In the genomic region with DNA sequence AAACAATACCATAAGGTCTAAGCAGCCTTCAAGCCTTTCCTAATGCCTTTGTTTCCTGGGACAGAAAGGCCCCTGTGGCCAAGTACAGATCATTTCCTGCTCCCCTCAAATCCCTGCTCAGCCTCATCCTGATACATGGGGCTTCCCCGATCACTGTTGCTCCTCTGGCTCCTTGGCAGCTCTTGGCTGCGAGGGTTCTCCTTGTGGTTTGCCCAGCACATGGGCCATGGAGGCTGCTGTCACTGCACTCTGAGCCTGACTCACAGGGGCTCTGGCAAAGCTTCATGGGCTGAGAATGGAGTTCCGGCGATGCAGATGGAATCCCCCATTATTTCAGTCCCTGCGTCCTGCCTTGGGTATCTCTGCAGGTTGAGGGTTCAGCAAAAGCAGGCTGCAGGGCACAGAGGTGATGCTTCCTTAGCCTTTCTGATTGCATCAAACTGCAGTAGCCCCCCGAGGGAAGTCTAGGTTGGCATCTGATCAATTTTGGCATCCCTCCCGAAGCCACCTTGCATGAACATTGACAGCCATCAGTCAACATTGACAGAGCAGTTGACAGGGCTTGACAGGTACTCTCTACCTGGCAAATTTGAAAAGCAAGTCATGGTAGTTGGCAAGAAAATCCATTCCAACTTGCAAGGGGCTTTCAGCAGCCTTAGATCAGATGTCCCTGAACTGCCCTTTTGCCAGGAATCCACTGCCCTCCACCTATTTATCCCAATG, we compare ENCODE assay signal across 20 cellular contexts.
DNase-seq lines count a peak whose midpoint lies in the region; ATAC-seq and TF ChIP-seq lines count a peak whose summit lies in the region.
"Had no signal": no experiment of that assay in that cellular context is flagged by ENCODE, and none has a peak within 500 bp of the region (broad histone marks: within the 10 kb centered on the region; RNA-seq: fewer than 3 reads in every experiment).

No MANE protein-coding gene starts in this region.

- peak overlapping the region; percentile 33 for H3K27ac Mint-ChIP-seq in glutamatergic neuron (ENCODE audit: unreplicated experiment)
- H3K27ac Mint-ChIP-seq in neural progenitor cell: no peak overlapping the region
- H3K27ac Mint-ChIP-seq: CD4-positive, alpha-beta memory T cell; H9; HFFc6 had no signal

- CTCF ChIA-PET in mammary epithelial cell (lab: Charles Lee; ENCODE audit: low non-redundant PET): no interaction called here

- H3K4me3 ChIP-seq in neural progenitor cell: no peak overlapping the region
- H3K4me3 ChIP-seq in mammary epithelial cell (replicated peaks in 1 of 3; ENCODE audit: insufficient read depth in 1 of 3, low read depth in 2 of 3, low read length in 3 of 3): no peak overlapping the region
- H3K4me3 ChIP-seq: BLaER1 treated with 17β-estradiol and CSF1 and Interleukin-3, amounts not matched to agents 10 nM and 100 nM had no signal

- peak; percentile 55 for DNase-seq in AG20443 (ENCODE audit: low spot score)
- peak; percentile 44 for DNase-seq in M059J (ENCODE audit: low read depth)
- no peak for DNase-seq in glutamatergic neuron
- DNase-seq in neural progenitor cell (ENCODE audit: low spot score): peak; percentile 29
- no peak for DNase-seq in SHP77 (lab: John Stamatoyannopoulos, UW)
- no peak for DNase-seq in mammary epithelial cell
- DNase-seq: CD4-positive, alpha-beta memory T cell; DMS153; GDM1; H9; HFFc6; NCI-H1092; NCI-H1436; NCI-H187 treated with DMSO at 0.1 percent for 48 hours; NCI-H2107; NCI-H446 treated with DMSO at 0.1 percent for 48 hours; NCI-H526 treated with DMSO at 0.1 percent for 48 hours; Right ventricle myocardium superior had no signal

- H3K9ac ChIP-seq in neural progenitor cell (no peak overlapping the region), mammary epithelial cell (ENCODE audit: insufficient read depth, low read length) (no peak overlapping the region)
- H3K9ac ChIP-seq: BLaER1 treated with 17β-estradiol and CSF1 and Interleukin-3, amounts not matched to agents 10 nM and 100 nM had no signal

- ATAC-seq in GM21825 (IDR thresholded peaks at IDR 0.05; ENCODE audit: unreplicated experiment): no peak

- no peaks in the 10 kb centered on the region for H3F3A ChIP-seq in neural progenitor cell (ENCODE audit: low read depth)

- 67% methylated on average over 6 of the region's 7 CpGs for WGBS in mammary epithelial cell (ENCODE audit: low coverage, missing lambda C conversion rate)

- intact Hi-C loops in mammary epithelial cell (cut with micrococcal nuclease): no loop called here

- H3K4me2 ChIP-seq in neural progenitor cell: no peak overlapping the region
- no peak overlapping the region for H3K4me2 ChIP-seq in mammary epithelial cell (ENCODE audit: insufficient read depth, low read depth, low read length)
- H3K4me2 ChIP-seq: BLaER1 treated with 17β-estradiol and CSF1 and Interleukin-3, amounts not matched to agents 10 nM and 100 nM had no signal

- no peak for TF ChIP-seq CTCF in glutamatergic neuron (IDR thresholded peaks at IDR 0.05; ENCODE audit: partially characterized antibody, unreplicated experiment)
- TF ChIP-seq CTCF in neural progenitor cell (IDR thresholded peaks at IDR 0.05): no peak
- TF ChIP-seq CTCF in mammary epithelial cell (conservative IDR thresholded peaks at IDR 0.05 in 1 of 2, IDR thresholded peaks at IDR 0.05 in 1 of 2; ENCODE audit: extremely low read depth in 1 of 2, insufficient read depth in 1 of 2, low read depth in 1 of 2, low read length in 2 of 2): no peak

- H3K9me3 Mint-ChIP-seq in glutamatergic neuron (ENCODE audit: unreplicated experiment) (peaks cover 21% of the 10 kb centered on the region), neural progenitor cell (no peaks in the 10 kb centered on the region)
- H3K9me3 Mint-ChIP-seq: HFFc6 had no signal

- H3K4me1 ChIP-seq in neural progenitor cell (peaks cover 6% of the 10 kb centered on the region), mammary epithelial cell (ENCODE audit: insufficient read depth, low read length) (no peaks in the 10 kb centered on the region)
- H3K4me1 ChIP-seq: BLaER1 treated with 17β-estradiol and CSF1 and Interleukin-3, amounts not matched to agents 10 nM and 100 nM had no signal

- no peak overlapping the region for H3K4me3 Mint-ChIP-seq in glutamatergic neuron (ENCODE audit: unreplicated experiment)
- H3K4me3 Mint-ChIP-seq in neural progenitor cell: no peak overlapping the region
- H3K4me3 Mint-ChIP-seq: CD4-positive, alpha-beta memory T cell; H9; HFFc6 had no signal

- H3K27ac ChIP-seq in neural progenitor cell: no peak overlapping the region
- no peak overlapping the region for H3K27ac ChIP-seq in mammary epithelial cell (ENCODE audit: insufficient read depth, low read depth, low read length)
- H3K27ac ChIP-seq: BLaER1 treated with 17β-estradiol and CSF1 and Interleukin-3, amounts not matched to agents 10 nM and 100 nM had no signal

- H3K9me3 ChIP-seq in neural progenitor cell (ENCODE audit: low read depth) (no peaks in the 10 kb centered on the region), mammary epithelial cell (replicated peaks; ENCODE audit: insufficient read depth, low read length) (no peaks in the 10 kb centered on the region)

- H3K79me2 ChIP-seq in neural progenitor cell (ENCODE audit: low read depth) (no peaks in the 10 kb centered on the region), mammary epithelial cell (ENCODE audit: insufficient read depth, low read length) (no peaks in the 10 kb centered on the region)

- H4K20me1 ChIP-seq in neural progenitor cell (ENCODE audit: low read depth): no peaks in the 10 kb centered on the region
- no peaks in the 10 kb centered on the region for H4K20me1 ChIP-seq in mammary epithelial cell (ENCODE audit: insufficient read depth, low read length)
- H4K20me1 ChIP-seq: BLaER1 treated with 17β-estradiol and CSF1 and Interleukin-3, amounts not matched to agents 10 nM and 100 nM had no signal

- BruUV-seq in mammary epithelial cell (replicated peaks; lab: Mats Ljungman, UMichigan): no TSS peak

- dilution Hi-C loops in mammary epithelial cell (cut with HindIII; ENCODE audit: low sequenced_read_pairs): no loop called here

- H3K4me1 Mint-ChIP-seq in glutamatergic neuron (ENCODE audit: low read depth, unreplicated experiment) (peaks cover 18% of the 10 kb centered on the region), neural progenitor cell (peaks cover 18% of the 10 kb centered on the region)
- H3K4me1 Mint-ChIP-seq: CD4-positive, alpha-beta memory T cell had no signal

- in situ Hi-C loops in mammary epithelial cell (cut with MboI; ENCODE audit: low sequenced_read_pairs in 2 of 2): no loop called here

- H2AFZ ChIP-seq in neural progenitor cell (replicated peaks) (no peak overlapping the region), mammary epithelial cell (ENCODE audit: low read depth, low read length) (no peak overlapping the region)

- no peaks in the 10 kb centered on the region for H3K27me3 ChIP-seq in neural progenitor cell
- no peaks in the 10 kb centered on the region for H3K27me3 ChIP-seq in mammary epithelial cell (ENCODE audit: insufficient read depth, low read length)
- H3K27me3 ChIP-seq: BLaER1 treated with 17β-estradiol and CSF1 and Interleukin-3, amounts not matched to agents 10 nM and 100 nM had no signal

- peaks cover 16% of the 10 kb centered on the region for H3K36me3 Mint-ChIP-seq in glutamatergic neuron (ENCODE audit: unreplicated experiment)
- H3K36me3 Mint-ChIP-seq in neural progenitor cell: no peaks in the 10 kb centered on the region
- H3K36me3 Mint-ChIP-seq: CD4-positive, alpha-beta memory T cell had no signal

- H3K36me3 ChIP-seq in neural progenitor cell: no peaks in the 10 kb centered on the region
- H3K36me3 ChIP-seq in mammary epithelial cell (ENCODE audit: insufficient read depth, low read length): no peaks in the 10 kb centered on the region
- H3K36me3 ChIP-seq: BLaER1 treated with 17β-estradiol and CSF1 and Interleukin-3, amounts not matched to agents 10 nM and 100 nM had no signal

- peaks cover 19% of the 10 kb centered on the region for H3K27me3 Mint-ChIP-seq in glutamatergic neuron (ENCODE audit: unreplicated experiment)
- peaks cover 8% of the 10 kb centered on the region for H3K27me3 Mint-ChIP-seq in neural progenitor cell (ENCODE audit: insufficient read depth, low read depth)
- H3K27me3 Mint-ChIP-seq: CD4-positive, alpha-beta memory T cell had no signal

Comparison
In these comparisons a context has a peak if more than half of its experiments do, and no peak if none do; other contexts are left out.
1. DNase-seq: peak in AG20443 (single experiment), M059J (single experiment) and neural progenitor cell (single experiment); none in glutamatergic neuron (single experiment), SHP77 (0 of 2) and mammary epithelial cell (single experiment).